ENCODE assay signal across 40 cellular contexts in the genomic region with DNA sequence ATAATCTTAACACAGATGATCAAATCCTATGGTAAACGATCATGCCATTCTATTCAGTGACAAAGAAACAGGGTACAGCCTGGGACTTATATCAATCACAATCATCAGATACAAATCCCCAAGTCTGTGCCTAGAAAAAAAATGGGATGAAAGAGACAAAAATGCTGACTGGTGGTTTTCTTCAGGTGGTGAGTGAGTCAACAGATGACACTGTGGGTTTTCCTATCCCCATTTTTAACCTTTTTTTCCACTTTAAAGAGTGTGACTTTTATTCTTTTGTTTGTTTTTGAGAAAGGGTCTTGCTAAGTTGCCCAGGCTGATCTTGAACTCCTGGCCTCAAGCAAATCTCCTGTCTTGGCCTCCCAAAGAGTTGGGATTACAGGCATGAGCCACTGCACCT. TPM values are rescaled to one million over a fixed set of nuclear protein-coding genes. Genes with fewer than 3 reads are reported as not detected.
DNase-seq lines count a peak whose midpoint lies in the region; ATAC-seq, FAIRE-seq and TF ChIP-seq lines count a peak whose summit lies in the region.
"Had no signal": no experiment of that assay in that cellular context is flagged by ENCODE, and none has a peak within 500 bp of the region (broad histone marks: within the 10 kb centered on the region; RNA-seq: fewer than 3 reads in every experiment).

No MANE protein-coding gene starts in this region.

- no peaks in the 10 kb centered on the region for H3K9me2 ChIP-seq in Loucy (replicated peaks; ENCODE audit: low read depth, low read length)

- H2AFZ ChIP-seq in Loucy (ENCODE audit: low read length) (no peak overlapping the region), astrocyte (ENCODE audit: low read depth, low read length) (no peak overlapping the region)

- TF ChIP-seq CTCF in Loucy (conservative IDR thresholded peaks at IDR 0.05; ENCODE audit: low read length) (no peak), astrocyte (IDR thresholded peaks at IDR 0.05; ENCODE audit: insufficient read depth, low read depth, low read length) (no peak), tibial artery (IDR thresholded peaks at IDR 0.05) (no peak)

- H3K4me1 ChIP-seq in Loucy (ENCODE audit: insufficient read depth, low read length, poor library complexity, severe bottlenecking) (peaks cover 27% of the 10 kb centered on the region), astrocyte (ENCODE audit: insufficient read depth, low read length) (peaks cover 12% of the 10 kb centered on the region), skeletal muscle satellite cell (ENCODE audit: control insufficient read depth, insufficient read depth, low read length) (peaks cover 20% of the 10 kb centered on the region), tibial artery (peaks cover 0 to 22% (median 16%) of the 10 kb centered on the region in 4 donors)

- DNase-seq in activated T-cell treated with anti-CD3 and anti-CD28 coated beads, Interleukin-2, amount 50 U/mL, for 24 hours: no peak
- DNase-seq in activated T-cell treated with anti-CD3 and anti-CD28 coated beads, Interleukin-2, amount 50 U/mL, for 1 hour: no peak
- DNase-seq in astrocyte (ENCODE audit: low read depth) (no peak), tibial artery (no peak)
- DNase-seq: activated CD4-positive, alpha-beta T cell treated with anti-CD3 and anti-CD28 coated beads for 4 hours; activated naive CD4-positive, alpha-beta T cell treated with anti-CD3 and anti-CD28 coated beads, Interleukin-2, amount 50 U/mL, for 16 hours; aorta; CD8-positive, alpha-beta memory T cell; colonic mucosa; effector CD8-positive, alpha-beta T cell; islet precursor cell; KG1; left ventricle myocardium inferior; mesendoderm; MM.1S; NCI-H1105 treated with DMSO at 0.1 percent for 48 hours; NCI-H1930; NCI-H2171 treated with DMSO at 0.1 percent for 48 hours; NCI-H510A treated with DMSO at 0.1 percent for 48 hours; SJCRH30; stimulated activated CD4-positive, alpha-beta T cell treated with anti-CD3 and anti-CD28 coated beads, Interleukin-12 subunit alpha, Interleukin-12 subunit beta, amount 100 ng/mL, for 4 hours; stimulated activated CD4-positive, alpha-beta T cell treated with anti-CD3 and anti-CD28 coated beads, Interleukin-2, amount 100 ng/mL, for 48 hours; substantia nigra; T1000; upper lobe of right lung had no signal

- H3K9ac ChIP-seq in Loucy (ENCODE audit: low read depth, low read length, poor library complexity, severe bottlenecking) (no peak overlapping the region), astrocyte (ENCODE audit: low read length) (no peak overlapping the region), skeletal muscle satellite cell (ENCODE audit: low read depth, low read length) (peak overlapping the region; percentile 30)

- H3K9me3 ChIP-seq in Loucy (ENCODE audit: insufficient read depth, low read depth, low read length) (no peaks in the 10 kb centered on the region), astrocyte (ENCODE audit: insufficient read depth, low read depth, low read length) (no peaks in the 10 kb centered on the region), skeletal muscle satellite cell (replicated peaks; ENCODE audit: low read length) (no peaks in the 10 kb centered on the region), tibial artery (no peaks in the 10 kb centered on the region)
- H3K9me3 ChIP-seq: colonic mucosa, left ventricle myocardium inferior, prostate gland, SJCRH30, upper lobe of right lung had no signal

- ATAC-seq in esophagus mucosa (no peak), HG03378 (IDR thresholded peaks at IDR 0.05; ENCODE audit: unreplicated experiment) (no peak)
- ATAC-seq: GM12878, sciatic nerve, upper lobe of right lung had no signal

- H3K36me3 ChIP-seq in Loucy (ENCODE audit: insufficient read depth, low read length): no peaks in the 10 kb centered on the region; the same call in 1 of the 2 replicates
- peaks cover 14% of the 10 kb centered on the region for H3K36me3 ChIP-seq in astrocyte (ENCODE audit: insufficient read depth, low read length)
- H3K36me3 ChIP-seq in skeletal muscle satellite cell (ENCODE audit: insufficient read depth, low read length): peaks cover 41% of the 10 kb centered on the region
- H3K36me3 ChIP-seq in tibial artery: peaks cover 24 to 58% (median 29%) of the 10 kb centered on the region in 3 donors
- H3K36me3 ChIP-seq: colonic mucosa had no signal

- peaks cover 64% of the 10 kb centered on the region for H3K36me3 Mint-ChIP-seq in activated T-cell treated with anti-CD3 and anti-CD28 coated beads, Interleukin-2, amount 50 U/mL, for 24 hours (ENCODE audit: low read depth)
- peaks cover 17% of the 10 kb centered on the region for H3K36me3 Mint-ChIP-seq in astrocyte (ENCODE audit: low read depth, unreplicated experiment)

- peak overlapping the region; percentile 35 for H3K4me2 ChIP-seq in Loucy (ENCODE audit: low read depth, low read length, poor library complexity, severe bottlenecking)
- H3K4me2 ChIP-seq in astrocyte (ENCODE audit: low read length): no peak overlapping the region
- H3K4me2 ChIP-seq in skeletal muscle satellite cell (ENCODE audit: low read length): no peak overlapping the region

- H3K4me3 Mint-ChIP-seq in activated T-cell treated with anti-CD3 and anti-CD28 coated beads, Interleukin-2, amount 50 U/mL, for 24 hours: no peak overlapping the region
- H3K4me3 Mint-ChIP-seq in astrocyte (ENCODE audit: unreplicated experiment): peak overlapping the region; percentile 27

- no peak for FAIRE-seq in astrocyte (lab: Jason Lieb, UNC)
- FAIRE-seq: A204.1, GM12878, H54 had no signal

- H3K27ac Mint-ChIP-seq in activated T-cell treated with anti-CD3 and anti-CD28 coated beads, Interleukin-2, amount 50 U/mL, for 24 hours: peak overlapping the region; percentile 74
- no peak overlapping the region for H3K27ac Mint-ChIP-seq in astrocyte (ENCODE audit: unreplicated experiment)
- H3K27ac Mint-ChIP-seq: B cell had no signal

- no peaks in the 10 kb centered on the region; the same call in 1 of the 2 replicates for H3F3A ChIP-seq in Loucy (ENCODE audit: low read depth)

- H3K9me3 Mint-ChIP-seq in activated T-cell treated with anti-CD3 and anti-CD28 coated beads, Interleukin-2, amount 50 U/mL, for 24 hours: no peaks in the 10 kb centered on the region
- no peaks in the 10 kb centered on the region for H3K9me3 Mint-ChIP-seq in astrocyte (ENCODE audit: unreplicated experiment)
- H3K9me3 Mint-ChIP-seq: CD8-positive, alpha-beta memory T cell had no signal

- H3K27me3 ChIP-seq in Loucy (ENCODE audit: insufficient read depth, low read length, poor library complexity, severe bottlenecking) (no peaks in the 10 kb centered on the region), astrocyte (ENCODE audit: insufficient read depth, low read length) (no peaks in the 10 kb centered on the region), skeletal muscle satellite cell (ENCODE audit: control insufficient read depth, insufficient read depth, low read length) (no peaks in the 10 kb centered on the region), tibial artery (no peaks in the 10 kb centered on the region)
- H3K27me3 ChIP-seq: cardiac muscle cell, colonic mucosa, SJCRH30, upper lobe of right lung had no signal

- no peaks in the 10 kb centered on the region for H4K20me1 ChIP-seq in Loucy (ENCODE audit: insufficient read depth, low read length, poor library complexity, severe bottlenecking)
- H4K20me1 ChIP-seq in astrocyte (ENCODE audit: insufficient read depth, low read length): peaks cover 26% of the 10 kb centered on the region

- H3K79me2 ChIP-seq in Loucy (ENCODE audit: insufficient read depth, low read length) (peaks cover 25% of the 10 kb centered on the region), astrocyte (ENCODE audit: insufficient read depth, low read length) (peaks cover 26% of the 10 kb centered on the region)

- no peaks in the 10 kb centered on the region for H3K27me3 Mint-ChIP-seq in activated T-cell treated with anti-CD3 and anti-CD28 coated beads, Interleukin-2, amount 50 U/mL, for 24 hours
- no peaks in the 10 kb centered on the region for H3K27me3 Mint-ChIP-seq in astrocyte (ENCODE audit: low read depth, unreplicated experiment)
- H3K27me3 Mint-ChIP-seq: B cell had no signal

- H3K27ac ChIP-seq in astrocyte (ENCODE audit: low read depth, low read length): no peak overlapping the region
- no peak overlapping the region for H3K27ac ChIP-seq in tibial artery
- H3K27ac ChIP-seq: cardiac muscle cell, colonic mucosa, left ventricle myocardium inferior, prostate gland, SJCRH30, upper lobe of right lung, VCaP had no signal

- intact Hi-C loops in tibial artery (cut with DNase I; ENCODE audit: low total_unique reads): no loop called here

- H3K4me1 Mint-ChIP-seq in activated T-cell treated with anti-CD3 and anti-CD28 coated beads, Interleukin-2, amount 50 U/mL, for 24 hours (ENCODE audit: low read depth): peaks cover 41% of the 10 kb centered on the region
- H3K4me1 Mint-ChIP-seq in astrocyte (ENCODE audit: low read depth, unreplicated experiment): peaks cover 8% of the 10 kb centered on the region

- H3K4me3 ChIP-seq in Loucy (ENCODE audit: low read length, poor library complexity, severe bottlenecking): no peak overlapping the region
- no peak overlapping the region for H3K4me3 ChIP-seq in astrocyte (ENCODE audit: insufficient read depth, low read depth, low read length)
- H3K4me3 ChIP-seq in skeletal muscle satellite cell (ENCODE audit: low read length): no peak overlapping the region
- no peak overlapping the region for H3K4me3 ChIP-seq in tibial artery
- H3K4me3 ChIP-seq: cardiac muscle cell, colonic mucosa, GM12878, left ventricle myocardium inferior, prostate gland, SJCRH30, upper lobe of right lung had no signal

RNA-seq across cellular contexts. Expression of a gene that starts 3.2 kb away (rescaled TPM):
- total RNA-seq in astrocyte: 110 and 117 TPM in 2 replicates
- 22.1 and 31.5 TPM in 2 replicates for total RNA-seq in skeletal muscle satellite cell (2012; rRNA removed)
- 85.2 TPM for total RNA-seq in esophagus mucosa

RNA-seq across cellular contexts. Expression of a gene that starts 15.0 kb away (rescaled TPM):
- total RNA-seq in astrocyte: 29.7 and 37.6 TPM in 2 replicates
- 1.0 and 4.2 TPM in 2 replicates for total RNA-seq in skeletal muscle satellite cell (2012; rRNA removed)
- 2.2 TPM for total RNA-seq in esophagus mucosa

RNA-seq across cellular contexts. Expression of a gene that starts 28.1 kb away (rescaled TPM):
- 47.3 and 56.6 TPM in 2 replicates for total RNA-seq in astrocyte
- total RNA-seq in skeletal muscle satellite cell (2012; rRNA removed): 35.2 and 41.3 TPM in 2 replicates
- total RNA-seq in esophagus mucosa: 56.1 TPM

RNA-seq across cellular contexts. Expression of a gene that starts 39.0 kb away (rescaled TPM):
- total RNA-seq in astrocyte: not detected in 2 replicates
- total RNA-seq in skeletal muscle satellite cell (2012; rRNA removed): not detected in 2 replicates
- total RNA-seq in esophagus mucosa: 525 TPM
- total RNA-seq: B cell; cardiac muscle cell; CD8-positive, alpha-beta memory T cell; fibroblast of villous mesenchyme; GM12878; HT1080; left ventricle myocardium inferior; RPMI7951; SJCRH30 had no signal
